In the genomic region with DNA sequence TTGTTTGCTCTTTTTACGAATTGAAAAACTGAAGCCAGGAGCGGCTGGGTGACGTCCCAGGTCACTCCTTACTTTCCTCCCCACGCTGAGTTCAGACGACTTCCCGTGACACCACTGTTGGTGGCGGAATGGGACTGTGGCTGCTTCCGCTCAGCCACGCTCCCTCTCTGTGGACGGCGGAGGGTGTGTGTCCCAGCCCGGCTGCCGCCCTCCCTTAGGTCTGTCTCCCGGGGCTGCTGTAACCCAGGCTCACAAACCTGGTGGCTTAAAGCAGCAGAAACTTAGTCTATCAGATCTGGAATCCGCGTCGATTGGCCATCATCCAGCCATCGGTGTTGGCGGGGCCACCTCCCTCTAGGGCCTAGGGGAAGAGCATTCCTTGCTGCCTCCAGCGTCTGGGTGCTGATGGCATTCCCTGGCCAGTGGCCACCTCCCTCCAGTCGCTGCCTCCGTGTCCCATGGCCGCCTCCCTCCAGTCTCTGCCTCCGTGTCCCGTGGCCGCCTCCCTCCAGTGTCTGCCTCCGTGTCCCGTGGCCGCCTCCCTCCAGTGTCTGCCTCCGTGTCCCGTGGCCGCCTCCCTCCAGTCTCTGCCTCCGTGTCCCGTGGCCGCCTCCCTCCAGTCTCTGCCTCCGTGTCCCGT, we compare ENCODE assay signal across 1 cellular context.
TF ChIP-seq lines count a peak whose summit lies in the region.

No MANE protein-coding gene starts in this region.

TF ChIP-seq in IMR-90, 13 proteins besides CTCF, POLR2A, EP300 and RAD21:
- TF ChIP-seq FOS (IDR thresholded peaks at IDR 0.05; ENCODE audit: low read depth, low read length) (no peak), CHD1 (IDR thresholded peaks at IDR 0.05; ENCODE audit: low read depth, low read length) (no peak), RCOR1 (IDR thresholded peaks at IDR 0.05; ENCODE audit: insufficient replicate concordance, low read length) (no peak), MXI1 (IDR thresholded peaks at IDR 0.05; ENCODE audit: borderline replicate concordance, low read depth, low read length) (no peak), NFE2L2 (IDR thresholded peaks at IDR 0.05; ENCODE audit: low read depth, low read length) (no peak), MAZ (IDR thresholded peaks at IDR 0.05; ENCODE audit: borderline replicate concordance, low read depth, low read length) (no peak), CEBPB (IDR thresholded peaks at IDR 0.05; ENCODE audit: low read depth, low read length) (no peak), BHLHE40 (IDR thresholded peaks at IDR 0.05; ENCODE audit: low read depth, low read length) (no peak), MAFK (IDR thresholded peaks at IDR 0.05; ENCODE audit: low read depth, low read length) (no peak), SMC3 (IDR thresholded peaks at IDR 0.05; ENCODE audit: low read depth, low read length) (no peak), RFX5 (IDR thresholded peaks at IDR 0.05; ENCODE audit: low read depth, low read length) (no peak)
- TF ChIP-seq, protein P1, sequence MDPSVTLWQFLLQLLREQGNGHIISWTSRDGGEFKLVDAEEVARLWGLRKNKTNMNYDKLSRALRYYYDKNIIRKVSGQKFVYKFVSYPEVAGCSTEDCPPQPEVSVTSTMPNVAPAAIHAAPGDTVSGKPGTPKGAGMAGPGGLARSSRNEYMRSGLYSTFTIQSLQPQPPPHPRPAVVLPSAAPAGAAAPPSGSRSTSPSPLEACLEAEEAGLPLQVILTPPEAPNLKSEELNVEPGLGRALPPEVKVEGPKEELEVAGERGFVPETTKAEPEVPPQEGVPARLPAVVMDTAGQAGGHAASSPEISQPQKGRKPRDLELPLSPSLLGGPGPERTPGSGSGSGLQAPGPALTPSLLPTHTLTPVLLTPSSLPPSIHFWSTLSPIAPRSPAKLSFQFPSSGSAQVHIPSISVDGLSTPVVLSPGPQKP (IDR thresholded peaks at IDR 0.05; ENCODE audit: borderline replicate concordance, low read depth, low read length), result no peak
- TF ChIP-seq, protein P2, sequence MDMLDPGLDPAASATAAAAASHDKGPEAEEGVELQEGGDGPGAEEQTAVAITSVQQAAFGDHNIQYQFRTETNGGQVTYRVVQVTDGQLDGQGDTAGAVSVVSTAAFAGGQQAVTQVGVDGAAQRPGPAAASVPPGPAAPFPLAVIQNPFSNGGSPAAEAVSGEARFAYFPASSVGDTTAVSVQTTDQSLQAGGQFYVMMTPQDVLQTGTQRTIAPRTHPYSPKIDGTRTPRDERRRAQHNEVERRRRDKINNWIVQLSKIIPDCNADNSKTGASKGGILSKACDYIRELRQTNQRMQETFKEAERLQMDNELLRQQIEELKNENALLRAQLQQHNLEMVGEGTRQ (IDR thresholded peaks at IDR 0.05; ENCODE audit: low read depth, low read length), result no peak
